ENCODE assay signal across 1 cellular context in the genomic region with DNA sequence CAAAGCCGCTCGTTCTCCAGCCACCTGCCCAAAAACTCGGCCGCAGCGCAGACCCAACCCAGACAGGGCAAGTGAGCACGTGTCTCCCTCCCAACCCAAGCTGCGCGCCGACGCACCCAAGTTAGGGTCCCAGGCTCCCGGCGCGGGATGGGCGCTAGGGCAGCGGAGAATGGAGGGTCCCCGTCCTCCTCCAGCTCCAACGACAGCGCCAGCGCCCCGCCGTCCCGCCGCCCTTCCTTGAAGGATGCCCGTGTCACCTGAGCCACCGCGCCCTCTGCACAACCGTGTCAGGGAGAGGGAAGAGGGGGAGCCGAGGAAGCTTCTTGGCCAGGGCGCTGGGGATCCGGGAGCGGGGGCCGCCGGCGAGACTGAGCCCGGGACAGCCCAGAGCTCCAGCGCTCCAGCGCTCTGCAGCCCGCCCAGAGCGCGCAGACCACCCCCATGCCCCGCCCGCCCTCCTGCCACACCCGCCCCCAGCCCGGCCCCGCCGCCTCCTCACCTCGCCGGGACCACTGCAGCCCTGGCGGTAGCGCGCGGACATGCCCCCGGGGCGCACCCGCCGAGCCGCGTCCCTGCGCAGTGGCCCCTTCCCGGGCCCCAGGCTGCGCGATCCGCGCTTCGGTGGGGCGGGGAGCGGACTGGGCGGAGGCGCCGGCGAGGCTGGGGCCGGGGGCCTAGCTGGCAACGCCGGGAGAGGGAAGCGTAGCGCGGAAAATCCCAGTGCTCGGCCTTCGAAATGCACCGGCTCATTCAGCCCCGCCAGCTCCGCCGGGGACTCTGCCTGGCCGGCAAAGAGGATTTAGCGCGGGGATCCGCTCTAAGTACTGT.
TF ChIP-seq lines count a peak whose summit lies in the region.

A gene with protein sequence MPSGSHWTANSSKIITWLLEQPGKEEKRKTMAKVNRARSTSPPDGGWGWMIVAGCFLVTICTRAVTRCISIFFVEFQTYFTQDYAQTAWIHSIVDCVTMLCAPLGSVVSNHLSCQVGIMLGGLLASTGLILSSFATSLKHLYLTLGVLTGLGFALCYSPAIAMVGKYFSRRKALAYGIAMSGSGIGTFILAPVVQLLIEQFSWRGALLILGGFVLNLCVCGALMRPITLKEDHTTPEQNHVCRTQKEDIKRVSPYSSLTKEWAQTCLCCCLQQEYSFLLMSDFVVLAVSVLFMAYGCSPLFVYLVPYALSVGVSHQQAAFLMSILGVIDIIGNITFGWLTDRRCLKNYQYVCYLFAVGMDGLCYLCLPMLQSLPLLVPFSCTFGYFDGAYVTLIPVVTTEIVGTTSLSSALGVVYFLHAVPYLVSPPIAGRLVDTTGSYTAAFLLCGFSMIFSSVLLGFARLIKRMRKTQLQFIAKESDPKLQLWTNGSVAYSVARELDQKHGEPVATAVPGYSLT (minus strand): TSS at position 410 of the 828 bp plus-strand sequence. CDS start 73,016 bp downstream, outside the sequence.

TF ChIP-seq in WTC11, 78 proteins besides CTCF, POLR2A, EP300 and RAD21 (continued from another document):
- TF ChIP-seq, protein P1, sequence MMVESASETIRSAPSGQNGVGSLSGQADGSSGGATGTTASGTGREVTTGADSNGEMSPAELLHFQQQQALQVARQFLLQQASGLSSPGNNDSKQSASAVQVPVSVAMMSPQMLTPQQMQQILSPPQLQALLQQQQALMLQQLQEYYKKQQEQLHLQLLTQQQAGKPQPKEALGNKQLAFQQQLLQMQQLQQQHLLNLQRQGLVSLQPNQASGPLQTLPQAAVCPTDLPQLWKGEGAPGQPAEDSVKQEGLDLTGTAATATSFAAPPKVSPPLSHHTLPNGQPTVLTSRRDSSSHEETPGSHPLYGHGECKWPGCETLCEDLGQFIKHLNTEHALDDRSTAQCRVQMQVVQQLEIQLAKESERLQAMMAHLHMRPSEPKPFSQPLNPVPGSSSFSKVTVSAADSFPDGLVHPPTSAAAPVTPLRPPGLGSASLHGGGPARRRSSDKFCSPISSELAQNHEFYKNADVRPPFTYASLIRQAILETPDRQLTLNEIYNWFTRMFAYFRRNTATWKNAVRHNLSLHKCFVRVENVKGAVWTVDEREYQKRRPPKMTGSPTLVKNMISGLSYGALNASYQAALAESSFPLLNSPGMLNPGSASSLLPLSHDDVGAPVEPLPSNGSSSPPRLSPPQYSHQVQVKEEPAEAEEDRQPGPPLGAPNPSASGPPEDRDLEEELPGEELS (CRISPR knock-in tag; IDR thresholded peaks at IDR 0.05), result no peak; the same call in 1 of the 2 replicates
- TF ChIP-seq PRRX2 (CRISPR knock-in tag; IDR thresholded peaks at IDR 0.05) (no peak), ZNF138 (CRISPR knock-in tag; conservative IDR thresholded peaks at IDR 0.05) (no peak), ZNF263 (CRISPR knock-in tag; IDR thresholded peaks at IDR 0.05; ENCODE audit: low read depth) (no peak), JAZF1 (CRISPR knock-in tag; IDR thresholded peaks at IDR 0.05) (no peak), FOXJ3 (CRISPR knock-in tag; IDR thresholded peaks at IDR 0.05; ENCODE audit: borderline replicate concordance) (no peak), ZNF416 (CRISPR knock-in tag; IDR thresholded peaks at IDR 0.05) (no peak), FOXK1 (CRISPR knock-in tag; IDR thresholded peaks at IDR 0.05) (no peak), SMAD3 (CRISPR knock-in tag; IDR thresholded peaks at IDR 0.05; ENCODE audit: borderline replicate concordance) (no peak), ZNF219 (CRISPR knock-in tag; IDR thresholded peaks at IDR 0.05; ENCODE audit: borderline replicate concordance) (no peak)
- TF ChIP-seq, protein P2, sequence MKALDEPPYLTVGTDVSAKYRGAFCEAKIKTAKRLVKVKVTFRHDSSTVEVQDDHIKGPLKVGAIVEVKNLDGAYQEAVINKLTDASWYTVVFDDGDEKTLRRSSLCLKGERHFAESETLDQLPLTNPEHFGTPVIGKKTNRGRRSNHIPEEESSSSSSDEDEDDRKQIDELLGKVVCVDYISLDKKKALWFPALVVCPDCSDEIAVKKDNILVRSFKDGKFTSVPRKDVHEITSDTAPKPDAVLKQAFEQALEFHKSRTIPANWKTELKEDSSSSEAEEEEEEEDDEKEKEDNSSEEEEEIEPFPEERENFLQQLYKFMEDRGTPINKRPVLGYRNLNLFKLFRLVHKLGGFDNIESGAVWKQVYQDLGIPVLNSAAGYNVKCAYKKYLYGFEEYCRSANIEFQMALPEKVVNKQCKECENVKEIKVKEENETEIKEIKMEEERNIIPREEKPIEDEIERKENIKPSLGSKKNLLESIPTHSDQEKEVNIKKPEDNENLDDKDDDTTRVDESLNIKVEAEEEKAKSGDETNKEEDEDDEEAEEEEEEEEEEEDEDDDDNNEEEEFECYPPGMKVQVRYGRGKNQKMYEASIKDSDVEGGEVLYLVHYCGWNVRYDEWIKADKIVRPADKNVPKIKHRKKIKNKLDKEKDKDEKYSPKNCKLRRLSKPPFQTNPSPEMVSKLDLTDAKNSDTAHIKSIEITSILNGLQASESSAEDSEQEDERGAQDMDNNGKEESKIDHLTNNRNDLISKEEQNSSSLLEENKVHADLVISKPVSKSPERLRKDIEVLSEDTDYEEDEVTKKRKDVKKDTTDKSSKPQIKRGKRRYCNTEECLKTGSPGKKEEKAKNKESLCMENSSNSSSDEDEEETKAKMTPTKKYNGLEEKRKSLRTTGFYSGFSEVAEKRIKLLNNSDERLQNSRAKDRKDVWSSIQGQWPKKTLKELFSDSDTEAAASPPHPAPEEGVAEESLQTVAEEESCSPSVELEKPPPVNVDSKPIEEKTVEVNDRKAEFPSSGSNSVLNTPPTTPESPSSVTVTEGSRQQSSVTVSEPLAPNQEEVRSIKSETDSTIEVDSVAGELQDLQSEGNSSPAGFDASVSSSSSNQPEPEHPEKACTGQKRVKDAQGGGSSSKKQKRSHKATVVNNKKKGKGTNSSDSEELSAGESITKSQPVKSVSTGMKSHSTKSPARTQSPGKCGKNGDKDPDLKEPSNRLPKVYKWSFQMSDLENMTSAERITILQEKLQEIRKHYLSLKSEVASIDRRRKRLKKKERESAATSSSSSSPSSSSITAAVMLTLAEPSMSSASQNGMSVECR (CRISPR knock-in tag; IDR thresholded peaks at IDR 0.05; ENCODE audit: borderline replicate concordance), result peak; percentile 24; the same call in 1 of the 2 replicates
- TF ChIP-seq, protein P3, sequence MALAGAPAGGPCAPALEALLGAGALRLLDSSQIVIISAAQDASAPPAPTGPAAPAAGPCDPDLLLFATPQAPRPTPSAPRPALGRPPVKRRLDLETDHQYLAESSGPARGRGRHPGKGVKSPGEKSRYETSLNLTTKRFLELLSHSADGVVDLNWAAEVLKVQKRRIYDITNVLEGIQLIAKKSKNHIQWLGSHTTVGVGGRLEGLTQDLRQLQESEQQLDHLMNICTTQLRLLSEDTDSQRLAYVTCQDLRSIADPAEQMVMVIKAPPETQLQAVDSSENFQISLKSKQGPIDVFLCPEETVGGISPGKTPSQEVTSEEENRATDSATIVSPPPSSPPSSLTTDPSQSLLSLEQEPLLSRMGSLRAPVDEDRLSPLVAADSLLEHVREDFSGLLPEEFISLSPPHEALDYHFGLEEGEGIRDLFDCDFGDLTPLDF (CRISPR knock-in tag; IDR thresholded peaks at IDR 0.05), result no peak
- TF ChIP-seq, protein P4, sequence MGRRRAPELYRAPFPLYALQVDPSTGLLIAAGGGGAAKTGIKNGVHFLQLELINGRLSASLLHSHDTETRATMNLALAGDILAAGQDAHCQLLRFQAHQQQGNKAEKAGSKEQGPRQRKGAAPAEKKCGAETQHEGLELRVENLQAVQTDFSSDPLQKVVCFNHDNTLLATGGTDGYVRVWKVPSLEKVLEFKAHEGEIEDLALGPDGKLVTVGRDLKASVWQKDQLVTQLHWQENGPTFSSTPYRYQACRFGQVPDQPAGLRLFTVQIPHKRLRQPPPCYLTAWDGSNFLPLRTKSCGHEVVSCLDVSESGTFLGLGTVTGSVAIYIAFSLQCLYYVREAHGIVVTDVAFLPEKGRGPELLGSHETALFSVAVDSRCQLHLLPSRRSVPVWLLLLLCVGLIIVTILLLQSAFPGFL (CRISPR knock-in tag; IDR thresholded peaks at IDR 0.05; ENCODE audit: borderline replicate concordance), result no peak
- TF ChIP-seq, protein P5, sequence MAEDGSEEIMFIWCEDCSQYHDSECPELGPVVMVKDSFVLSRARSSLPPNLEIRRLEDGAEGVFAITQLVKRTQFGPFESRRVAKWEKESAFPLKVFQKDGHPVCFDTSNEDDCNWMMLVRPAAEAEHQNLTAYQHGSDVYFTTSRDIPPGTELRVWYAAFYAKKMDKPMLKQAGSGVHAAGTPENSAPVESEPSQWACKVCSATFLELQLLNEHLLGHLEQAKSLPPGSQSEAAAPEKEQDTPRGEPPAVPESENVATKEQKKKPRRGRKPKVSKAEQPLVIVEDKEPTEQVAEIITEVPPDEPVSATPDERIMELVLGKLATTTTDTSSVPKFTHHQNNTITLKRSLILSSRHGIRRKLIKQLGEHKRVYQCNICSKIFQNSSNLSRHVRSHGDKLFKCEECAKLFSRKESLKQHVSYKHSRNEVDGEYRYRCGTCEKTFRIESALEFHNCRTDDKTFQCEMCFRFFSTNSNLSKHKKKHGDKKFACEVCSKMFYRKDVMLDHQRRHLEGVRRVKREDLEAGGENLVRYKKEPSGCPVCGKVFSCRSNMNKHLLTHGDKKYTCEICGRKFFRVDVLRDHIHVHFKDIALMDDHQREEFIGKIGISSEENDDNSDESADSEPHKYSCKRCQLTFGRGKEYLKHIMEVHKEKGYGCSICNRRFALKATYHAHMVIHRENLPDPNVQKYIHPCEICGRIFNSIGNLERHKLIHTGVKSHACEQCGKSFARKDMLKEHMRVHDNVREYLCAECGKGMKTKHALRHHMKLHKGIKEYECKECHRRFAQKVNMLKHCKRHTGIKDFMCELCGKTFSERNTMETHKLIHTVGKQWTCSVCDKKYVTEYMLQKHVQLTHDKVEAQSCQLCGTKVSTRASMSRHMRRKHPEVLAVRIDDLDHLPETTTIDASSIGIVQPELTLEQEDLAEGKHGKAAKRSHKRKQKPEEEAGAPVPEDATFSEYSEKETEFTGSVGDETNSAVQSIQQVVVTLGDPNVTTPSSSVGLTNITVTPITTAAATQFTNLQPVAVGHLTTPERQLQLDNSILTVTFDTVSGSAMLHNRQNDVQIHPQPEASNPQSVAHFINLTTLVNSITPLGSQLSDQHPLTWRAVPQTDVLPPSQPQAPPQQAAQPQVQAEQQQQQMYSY (CRISPR knock-in tag; IDR thresholded peaks at IDR 0.05), result no peak
- TF ChIP-seq, protein P6, sequence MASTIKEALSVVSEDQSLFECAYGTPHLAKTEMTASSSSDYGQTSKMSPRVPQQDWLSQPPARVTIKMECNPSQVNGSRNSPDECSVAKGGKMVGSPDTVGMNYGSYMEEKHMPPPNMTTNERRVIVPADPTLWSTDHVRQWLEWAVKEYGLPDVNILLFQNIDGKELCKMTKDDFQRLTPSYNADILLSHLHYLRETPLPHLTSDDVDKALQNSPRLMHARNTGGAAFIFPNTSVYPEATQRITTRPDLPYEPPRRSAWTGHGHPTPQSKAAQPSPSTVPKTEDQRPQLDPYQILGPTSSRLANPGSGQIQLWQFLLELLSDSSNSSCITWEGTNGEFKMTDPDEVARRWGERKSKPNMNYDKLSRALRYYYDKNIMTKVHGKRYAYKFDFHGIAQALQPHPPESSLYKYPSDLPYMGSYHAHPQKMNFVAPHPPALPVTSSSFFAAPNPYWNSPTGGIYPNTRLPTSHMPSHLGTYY (CRISPR knock-in tag; IDR thresholded peaks at IDR 0.05), result no peak
